ENCODE assay signal across 8 cellular contexts in genomic region chr1:185670187-185670627, GRCh38.
DNase-seq lines count a peak whose midpoint lies in the region; ATAC-seq and TF ChIP-seq lines count a peak whose summit lies in the region.

No MANE protein-coding gene starts in this region.

- H2AFZ ChIP-seq in neuronal stem cell (ENCODE audit: low read length), result peak overlapping the region; percentile 40

- ATAC-seq in GM18909 (IDR thresholded peaks at IDR 0.05; ENCODE audit: poor library complexity, unreplicated experiment) (peak; percentile 59), GM21737 (IDR thresholded peaks at IDR 0.05; ENCODE audit: unreplicated experiment) (no peak)

- H3K4me2 ChIP-seq in neuronal stem cell (ENCODE audit: insufficient read depth, low read length, poor library complexity, severe bottlenecking), result no peak overlapping the region

- H3K27ac ChIP-seq in esophagus squamous epithelium (no peak overlapping the region), neuronal stem cell (replicated peaks; ENCODE audit: low read length) (no peak overlapping the region)

- no peak overlapping the region for H2BK5ac ChIP-seq in neuronal stem cell (ENCODE audit: low read length)

- no peaks in the 10 kb centered on the region for H3K9me3 Mint-ChIP-seq in activated CD4-positive, alpha-beta T cell treated with anti-CD3 and anti-CD28 coated beads, Interleukin-2, amount 10 ng/mL, durations not matched to agents 24 days and 14 days

- H3K79me1 ChIP-seq in neuronal stem cell (ENCODE audit: low read depth, low read length), result no peaks in the 10 kb centered on the region

- TF ChIP-seq CTCF in BJ (IDR thresholded peaks at IDR 0.05; ENCODE audit: insufficient read depth, low read depth, low read length) (peak; percentile 73), esophagus squamous epithelium (IDR thresholded peaks at IDR 0.05) (peak in 5 of 6 experiments; percentile 32 to 54 (median 41))

- no peak for TF ChIP-seq POLR2A in esophagus squamous epithelium (IDR thresholded peaks at IDR 0.05)

- intact Hi-C loops in activated CD4-positive, alpha-beta T cell treated with anti-CD3 and anti-CD28 coated beads, Interleukin-2, amount 10 ng/mL, durations not matched to agents 24 days and 14 days (cut with micrococcal nuclease), result loop anchor here (2.0 to 5.0 kb wide), 5 partner anchors 33 to 683 kb away; partner anchors contain the start of genes SWT1 and TRMT1L
- intact Hi-C loops in esophagus squamous epithelium (cut with DNase I), result loop anchor here (10.0 kb wide), 1 partner anchor 375 kb away; no protein-coding TSS in a partner anchor

- H3K36me3 ChIP-seq in BJ (ENCODE audit: control insufficient read depth, insufficient read depth, low read length) (no peaks in the 10 kb centered on the region), esophagus squamous epithelium (no peaks in the 10 kb centered on the region), neuronal stem cell (replicated peaks in 1 of 2; ENCODE audit: control insufficient read depth in 2 of 2, insufficient read depth in 2 of 2, low read length in 2 of 2) (no peaks in the 10 kb centered on the region)

- CTCF ChIA-PET in BJ (lab: Yijun Ruan, JAX), result interaction anchor here (0.7 to 4.0 kb wide), 37 partner anchors 8 to 874 kb away, joined by 3 to 40 read pairs (median 4); no protein-coding TSS in a partner anchor

- no peak overlapping the region for H2BK15ac ChIP-seq in neuronal stem cell (ENCODE audit: low read length)

- no peak overlapping the region for H3K27ac Mint-ChIP-seq in activated CD4-positive, alpha-beta T cell treated with anti-CD3 and anti-CD28 coated beads, Interleukin-2, amount 10 ng/mL, durations not matched to agents 24 days and 14 days

- H3K4me3 Mint-ChIP-seq in activated CD4-positive, alpha-beta T cell treated with anti-CD3 and anti-CD28 coated beads, Interleukin-2, amount 10 ng/mL, durations not matched to agents 24 days and 14 days, result no peak overlapping the region

- H4K91ac ChIP-seq in neuronal stem cell (ENCODE audit: low read depth, low read length, poor library complexity), result no peak overlapping the region

- H3K4me1 ChIP-seq in esophagus squamous epithelium (peaks cover 0 to 4% (median 0%) of the 10 kb centered on the region in 3 donors), neuronal stem cell (ENCODE audit: control insufficient read depth in 2 of 2, insufficient read depth in 1 of 2, low read depth in 1 of 2, low read length in 2 of 2) (no peaks in the 10 kb centered on the region)

- no peak overlapping the region for H2BK12ac ChIP-seq in neuronal stem cell (ENCODE audit: low read length)

- H3K9me3 ChIP-seq in esophagus squamous epithelium (no peaks in the 10 kb centered on the region), neuronal stem cell (replicated peaks in 1 of 2; ENCODE audit: control insufficient read depth in 2 of 2, insufficient read depth in 1 of 2, low read depth in 1 of 2, low read length in 2 of 2) (no peaks in the 10 kb centered on the region)

- WGBS in esophagus squamous epithelium, 2 donors, result 31 to 44% methylated on average over 6 of the region's 6 CpGs
- WGBS in neuronal stem cell (ENCODE audit: extremely low coverage in 2 of 2, insufficient read length in 2 of 2, insufficient replicate concordance in 1 of 2), 2 donors, result no CpG with 5 or more reads among the region's 6 CpGs

- no peak overlapping the region for H2BK120ac ChIP-seq in neuronal stem cell (ENCODE audit: low read depth, low read length)

- H3K4me1 Mint-ChIP-seq in activated CD4-positive, alpha-beta T cell treated with anti-CD3 and anti-CD28 coated beads, Interleukin-2, amount 10 ng/mL, durations not matched to agents 24 days and 14 days, result peaks cover 24% of the 10 kb centered on the region

- no peak overlapping the region for H3K23ac ChIP-seq in neuronal stem cell (ENCODE audit: low read depth, low read length, poor library complexity)

- H3K36me3 Mint-ChIP-seq in activated CD4-positive, alpha-beta T cell treated with anti-CD3 and anti-CD28 coated beads, Interleukin-2, amount 10 ng/mL, durations not matched to agents 24 days and 14 days (ENCODE audit: low read depth), result no peaks in the 10 kb centered on the region

- H3K27me3 Mint-ChIP-seq in activated CD4-positive, alpha-beta T cell treated with anti-CD3 and anti-CD28 coated beads, Interleukin-2, amount 10 ng/mL, durations not matched to agents 24 days and 14 days, result no peaks in the 10 kb centered on the region

- H4K8ac ChIP-seq in neuronal stem cell (ENCODE audit: low read depth, low read length), result no peak overlapping the region

- H2AK5ac ChIP-seq in neuronal stem cell (ENCODE audit: low read depth, low read length), result no peak overlapping the region

- POLR2A ChIA-PET in BJ (lab: Charles Lee), result no interaction called here

- no peak overlapping the region for H3K9ac ChIP-seq in neuronal stem cell (ENCODE audit: low read depth, low read length, poor library complexity)

- H3K18ac ChIP-seq in neuronal stem cell (ENCODE audit: low read length), result no peak overlapping the region

- H3K14ac ChIP-seq in neuronal stem cell (ENCODE audit: low read length), result no peak overlapping the region

- no peak overlapping the region for H3K4ac ChIP-seq in neuronal stem cell (ENCODE audit: low read length)

- no peak overlapping the region for H3K4me3 ChIP-seq in BJ (ENCODE audit: low read depth, low read length)
- no peak overlapping the region for H3K4me3 ChIP-seq in esophagus squamous epithelium
- no peak overlapping the region for H3K4me3 ChIP-seq in neuronal stem cell (ENCODE audit: low read length in 2 of 2)

- DNase-seq in BJ (ENCODE audit: low read depth) (no peak), NCI-H1694 (lab: John Stamatoyannopoulos, UW) (peak; percentile 28), esophagus squamous epithelium (lab: John Stamatoyannopoulos, UW) (no peak), neuronal stem cell (ENCODE audit: low spot score) (no peak), cortex of kidney (lab: John Stamatoyannopoulos, UW) (no peak)
- DNase-seq in activated CD4-positive, alpha-beta T cell treated with anti-CD3 and anti-CD28 coated beads, Interleukin-2, amount 10 ng/mL, durations not matched to agents 24 days and 14 days, result peak; percentile 84

- no peaks in the 10 kb centered on the region for H3K27me3 ChIP-seq in BJ (ENCODE audit: control insufficient read depth, insufficient read depth, low read length)
- H3K27me3 ChIP-seq in esophagus squamous epithelium, result no peaks in the 10 kb centered on the region
- H3K27me3 ChIP-seq in neuronal stem cell (ENCODE audit: control insufficient read depth in 3 of 3, insufficient read depth in 3 of 3, low read depth in 1 of 3, low read length in 3 of 3), result no peaks in the 10 kb centered on the region

Comparison
In these comparisons a context has a peak if more than half of its experiments do, and no peak if none do; other contexts are left out.
1. DNase-seq: peak in NCI-H1694 (single experiment) and activated CD4-positive, alpha-beta T cell treated with anti-CD3 and anti-CD28 coated beads, Interleukin-2, amount 10 ng/mL, durations not matched to agents 24 days and 14 days (single experiment); none in BJ (single experiment), esophagus squamous epithelium (single experiment), neuronal stem cell (single experiment) and cortex of kidney (single experiment).